24 cellular contexts compared by ENCODE assay signal in genomic region chr1:110777228-110777627, GRCh38.
"Had no signal": no experiment of that assay in that cellular context is flagged by ENCODE, and none has a peak within 500 bp of the region (broad histone marks: within the 10 kb centered on the region; RNA-seq: fewer than 3 reads in every experiment).

No MANE protein-coding gene starts in this region.

- ATAC-seq: foreskin keratinocyte; gastroesophageal sphincter; heart left ventricle; left colon; left lung; left ventricle myocardium superior; lower lobe of right lung; naive thymus-derived CD4-positive, alpha-beta T cell had no signal

- H3K36me3 ChIP-seq: esophagus muscularis mucosa, gastroesophageal sphincter, heart left ventricle, left lung, lower lobe of right lung had no signal

- DNase-seq: dermis blood vessel endothelial cell; effector CD4-positive, alpha-beta T cell; effector memory CD4-positive, alpha-beta T cell; foreskin keratinocyte; heart left ventricle; immature natural killer cell; islet precursor cell; kidney; kidney glomerular epithelial cell; left colon; left lung; left ventricle myocardium superior; lower lobe of right lung; mesendoderm; midbrain; naive thymus-derived CD4-positive, alpha-beta T cell had no signal

- H3K4me3 ChIP-seq: coronary artery, dorsolateral prefrontal cortex, esophagus muscularis mucosa, gastroesophageal sphincter, heart left ventricle, hepatocyte, left lung, lower lobe of right lung had no signal

- FAIRE-seq: colon, endothelial cell of umbilical vein, frontal cortex, kidney had no signal
